ENCODE assay signal across 23 cellular contexts in genomic region chr9:135671591-135672041, GRCh38. TPM values are rescaled to one million over a fixed set of nuclear protein-coding genes. Genes with fewer than 3 reads are reported as not detected.
A peak's percentile ranks its signal among the peaks of the same experiment; 100 is the strongest.
DNase-seq lines count a peak whose midpoint lies in the region; ATAC-seq, FAIRE-seq and TF ChIP-seq lines count a peak whose summit lies in the region.
"Had no signal": no experiment of that assay in that cellular context is flagged by ENCODE, and none has a peak within 500 bp of the region (broad histone marks: within the 10 kb centered on the region; RNA-seq: fewer than 3 reads in every experiment).

No MANE protein-coding gene starts in this region.

- no peaks in the 10 kb centered on the region for H3K79me1 ChIP-seq in H1 (ENCODE audit: low read depth, low read length)

- TF ChIP-seq CTCF in H1 (IDR thresholded peaks at IDR 0.05; ENCODE audit: control extremely low read depth in 1 of 3, insufficient read depth in 1 of 3, low read depth in 1 of 3, low read length in 3 of 3), result peak in 2 of 3 experiments; percentile 66 to 71; a peak in 3 of 4 replicates
- TF ChIP-seq CTCF in osteoblast (IDR thresholded peaks at IDR 0.05; ENCODE audit: extremely low read depth, low read depth, low read length), result no peak
- TF ChIP-seq CTCF in omental fat pad (IDR thresholded peaks at IDR 0.05), result no peak

- H2BK5ac ChIP-seq in H1 (ENCODE audit: low read depth, low read length), result no peak overlapping the region

- CTCF ChIA-PET in H1 (lab: Charles Lee; ENCODE audit: partially characterized antibody), result interaction anchor here (0.6 to 3.6 kb wide), 17 partner anchors 9 to 1799 kb away, joined by 3 to 32 read pairs (median 3); partner anchors contain the start of genes LCN9 and SOHLH1

- 60% methylated on average over 16 of the region's 17 CpGs; no CpG with 5 or more reads in 1 of the 2 experiments for WGBS in H1 (ENCODE audit: extremely low coverage in 1 of 2, insufficient coverage in 1 of 2, insufficient read length in 1 of 2, insufficient replicate concordance in 2 of 2, low coverage in 1 of 2, low lambda C conversion rate in 2 of 2, missing lambda C conversion rate in 1 of 2), 2 experiments

- no peak for ATAC-seq in omental fat pad (ENCODE audit: low FRiP score)
- ATAC-seq: naive thymus-derived CD8-positive, alpha-beta T cell had no signal

- no peak overlapping the region for H3K56ac ChIP-seq in H1 (replicated peaks; ENCODE audit: insufficient read length, low read depth, low read length)

- H3K9me3 ChIP-seq in Karpas-422 (ENCODE audit: low read length), result no peaks in the 10 kb centered on the region
- peaks cover 4 to 19% of the 10 kb centered on the region in 2 experiments; a peak in 3 of 4 replicates for H3K9me3 ChIP-seq in H1 (ENCODE audit: insufficient read depth in 2 of 2, low read depth in 1 of 2, low read length in 1 of 2)
- no peaks in the 10 kb centered on the region for H3K9me3 ChIP-seq in osteoblast (ENCODE audit: low read depth, low read length)
- H3K9me3 ChIP-seq: HAP-1 had no signal

- no peak for TF ChIP-seq POLR2A in H1 (IDR thresholded peaks at IDR 0.05; ENCODE audit: control extremely low read depth in 1 of 2, low read depth in 2 of 2, low read length in 2 of 2)

- no peak overlapping the region for H2BK120ac ChIP-seq in H1 (replicated peaks; ENCODE audit: low read depth, low read length)

- H2BK12ac ChIP-seq in H1 (ENCODE audit: low read depth, low read length), result 0 out of 2 replicates have a peak overlapping the region, but pooled peaks have one; percentile 18

- H3K4ac ChIP-seq in H1 (replicated peaks; ENCODE audit: insufficient read length, low read depth, low read length), result no peak overlapping the region

- H4K5ac ChIP-seq in H1 (ENCODE audit: insufficient read length, low read depth, low read length), result no peak overlapping the region

- H3K23ac ChIP-seq in H1 (ENCODE audit: insufficient read length), result no peak overlapping the region

- no peak overlapping the region for H3K27ac ChIP-seq in Karpas-422 (ENCODE audit: low read length)
- no peak overlapping the region for H3K27ac ChIP-seq in H1 (ENCODE audit: low read depth, low read length)
- no peak overlapping the region for H3K27ac ChIP-seq in osteoblast (ENCODE audit: low read depth, low read length)
- no peak overlapping the region for H3K27ac ChIP-seq in substantia nigra (ENCODE audit: low read depth, low read length, poor library complexity, severe bottlenecking)
- H3K27ac ChIP-seq: BLaER1 treated with 17β-estradiol and CSF1 and Interleukin-3, amounts not matched to agents 10 nM and 100 nM; KMS-11 had no signal

- H2BK15ac ChIP-seq in H1 (ENCODE audit: low read length), result 0 out of 2 replicates have a peak overlapping the region, but pooled peaks have one; percentile 3

- H3K79me2 ChIP-seq in Karpas-422 (ENCODE audit: low read length), result no peaks in the 10 kb centered on the region
- H3K79me2 ChIP-seq in H1 (ENCODE audit: control insufficient read depth in 1 of 2, insufficient read depth in 2 of 2, low read length in 2 of 2), result no peaks in the 10 kb centered on the region
- no peaks in the 10 kb centered on the region for H3K79me2 ChIP-seq in osteoblast (ENCODE audit: insufficient read depth, low read length)

- no peak overlapping the region for H3K4me2 ChIP-seq in Karpas-422 (ENCODE audit: low read depth, low read length, poor library complexity, severe bottlenecking)
- H3K4me2 ChIP-seq in H1 (ENCODE audit: insufficient read depth in 1 of 2, low read depth in 2 of 2, low read length in 2 of 2), result no peak overlapping the region
- no peak overlapping the region for H3K4me2 ChIP-seq in osteoblast (ENCODE audit: insufficient read depth, low read length)
- H3K4me2 ChIP-seq: BLaER1 treated with 17β-estradiol and CSF1 and Interleukin-3, amounts not matched to agents 10 nM and 100 nM; KMS-11 had no signal

- H3K9me2 ChIP-seq in Karpas-422 (replicated peaks; ENCODE audit: insufficient read depth, low read length), result no peaks in the 10 kb centered on the region

- H4K20me1 ChIP-seq in Karpas-422 (ENCODE audit: insufficient read depth, low read depth, low read length) (no peaks in the 10 kb centered on the region), H1 (replicated peaks in 1 of 2; ENCODE audit: control insufficient read depth in 1 of 2, insufficient read depth in 2 of 2, low read length in 2 of 2) (no peaks in the 10 kb centered on the region), osteoblast (ENCODE audit: insufficient read depth, low read length) (no peaks in the 10 kb centered on the region)
- H4K20me1 ChIP-seq: BLaER1 treated with 17β-estradiol and CSF1 and Interleukin-3, amounts not matched to agents 10 nM and 100 nM had no signal

- no peaks in the 10 kb centered on the region for H3K27me3 ChIP-seq in Karpas-422 (ENCODE audit: low read length)
- H3K27me3 ChIP-seq in H1 (replicated peaks in 1 of 4; ENCODE audit: control insufficient read depth in 3 of 4, extremely low read depth in 1 of 4, insufficient read depth in 3 of 4, low read length in 3 of 4), result no peaks in the 10 kb centered on the region
- no peaks in the 10 kb centered on the region for H3K27me3 ChIP-seq in osteoblast (ENCODE audit: insufficient read depth, low read length)
- H3K27me3 ChIP-seq: BLaER1 treated with 17β-estradiol and CSF1 and Interleukin-3, amounts not matched to agents 10 nM and 100 nM had no signal

- H3K14ac ChIP-seq in H1 (ENCODE audit: insufficient read length), result no peak overlapping the region

- H3K9ac ChIP-seq in Karpas-422 (ENCODE audit: low read length), result no peak overlapping the region
- no peak overlapping the region for H3K9ac ChIP-seq in H1 (replicated peaks in 1 of 4; ENCODE audit: extremely low read depth in 1 of 4, low read depth in 3 of 4, low read length in 3 of 4)
- H3K9ac ChIP-seq: BLaER1 treated with 17β-estradiol and CSF1 and Interleukin-3, amounts not matched to agents 10 nM and 100 nM; KMS-11 had no signal

- H3K4me3 ChIP-seq in Karpas-422 (ENCODE audit: low read length), result no peak overlapping the region
- H3K4me3 ChIP-seq in H1 (ENCODE audit: extremely low read depth in 1 of 4, insufficient read depth in 2 of 4, low read depth in 3 of 4, low read length in 4 of 4), result no peak overlapping the region
- H3K4me3 ChIP-seq in osteoblast (ENCODE audit: insufficient read depth, low read length), result no peak overlapping the region
- H3K4me3 ChIP-seq: BLaER1 treated with 17β-estradiol and CSF1 and Interleukin-3, amounts not matched to agents 10 nM and 100 nM; HAP-1 had no signal

- H3K23me2 ChIP-seq in H1 (ENCODE audit: low read depth, low read length), result no peaks in the 10 kb centered on the region

- H2AFZ ChIP-seq in Karpas-422 (ENCODE audit: low read length) (no peak overlapping the region), H1 (ENCODE audit: low read length) (peak overlapping the region; percentile 87; the same call in 1 of the 2 replicates), osteoblast (ENCODE audit: low read length) (no peak overlapping the region)

- H4K8ac ChIP-seq in H1 (ENCODE audit: extremely low read depth, insufficient read depth, low read length), result peak overlapping the region; percentile 83

- no peak for FAIRE-seq in H1 (lab: Jason Lieb, UNC)
- FAIRE-seq: TTC549 had no signal

- TF ChIP-seq RAD21 in H1 (IDR thresholded peaks at IDR 0.05 in 1 of 2, conservative IDR thresholded peaks at IDR 0.05 in 1 of 2; ENCODE audit: low read depth in 2 of 2, low read length in 2 of 2), result peak; percentile 38 to 57

- TF ChIP-seq EP300 in H1 (IDR thresholded peaks at IDR 0.05; ENCODE audit: borderline replicate concordance in 1 of 2, low read depth in 2 of 2, low read length in 2 of 2), result no peak

- no peak overlapping the region for H3K18ac ChIP-seq in H1 (ENCODE audit: extremely low read depth, low read length)

- no peaks in the 10 kb centered on the region for H3K36me3 ChIP-seq in Karpas-422 (ENCODE audit: insufficient read depth, low read length)
- H3K36me3 ChIP-seq in H1 (ENCODE audit: control insufficient read depth in 2 of 4, insufficient read depth in 4 of 4, low read length in 3 of 4), result no peaks in the 10 kb centered on the region
- H3K36me3 ChIP-seq in osteoblast (ENCODE audit: insufficient read depth, low read length), result no peaks in the 10 kb centered on the region
- H3K36me3 ChIP-seq: BLaER1 treated with 17β-estradiol and CSF1 and Interleukin-3, amounts not matched to agents 10 nM and 100 nM; HAP-1 had no signal

- H2BK20ac ChIP-seq in H1 (ENCODE audit: low read length), result no peak overlapping the region

- POLR2A ChIA-PET in H1 (lab: Charles Lee; ENCODE audit: partially characterized antibody), result interaction anchor here (1.2 to 1.7 kb wide), 4 partner anchors 9 to 23 kb away, joined by 3 to 7 read pairs (median 4); no protein-coding TSS in a partner anchor

- H3K4me1 ChIP-seq in Karpas-422 (ENCODE audit: low read length), result no peaks in the 10 kb centered on the region
- no peaks in the 10 kb centered on the region; a peak in 1 of 7 replicates for H3K4me1 ChIP-seq in H1 (replicated peaks in 1 of 4; ENCODE audit: control insufficient read depth in 3 of 4, insufficient read depth in 4 of 4, low read length in 3 of 4)
- H3K4me1 ChIP-seq in osteoblast (ENCODE audit: insufficient read depth, low read length), result no peaks in the 10 kb centered on the region
- H3K4me1 ChIP-seq: BLaER1 treated with 17β-estradiol and CSF1 and Interleukin-3, amounts not matched to agents 10 nM and 100 nM; HAP-1 had no signal

- DNase-seq in ELF-1 (ENCODE audit: low read depth, low spot score) (peak; percentile 68), Karpas-422 (peak; percentile 62), H1 (ENCODE audit: low read depth in 1 of 2, low spot score in 2 of 2) (peak; percentile 21 to 86), osteoblast (ENCODE audit: insufficient read length, low spot score, missing footprints) (peak; percentile 66), omental fat pad (ENCODE audit: low spot score) (no peak), NCI-H2227 (lab: John Stamatoyannopoulos, UW; ENCODE audit: unreplicated experiment) (no peak), substantia nigra (lab: John Stamatoyannopoulos, UW) (no peak)
- DNase-seq: activated CD4-positive, alpha-beta T cell treated with anti-CD3 and anti-CD28 coated beads, Interleukin-2, amount 10 ng/mL, durations not matched to agents 7 days and 5 days; activated gamma-delta T cell treated with Interleukin-2 at 50 U/mL for 16 hours; anterior cingulate cortex; NCI-H1105 treated with DMSO at 0.1 percent for 48 hours; NCI-H748 treated with DMSO at 0.1 percent for 48 hours; stimulated activated CD4-positive, alpha-beta T cell treated with anti-CD3 and anti-CD28 coated beads, Interleukin-4, amount 100 ng/mL, for 24 hours; SW 1271 had no signal

- no peak overlapping the region for H4K91ac ChIP-seq in H1 (replicated peaks; ENCODE audit: insufficient read length, low read length)

- no peak overlapping the region for H2AK5ac ChIP-seq in H1 (ENCODE audit: low read depth, low read length)

RNA-seq across cellular contexts. Expression of gene LCN9, which starts 8.5 kb away (rescaled TPM):
- total RNA-seq in Karpas-422 (2014; rRNA removed; shearing (Covaris generic); ENCODE audit: low replicate concordance), result not detected in 2 replicates
- total RNA-seq in H1 (2021; fragmentation: NEBNext Ultra II Directional; extraction: Animal tissue kit (Norgen Biotek cat#: 25700)), result 3.1 and 3.7 TPM in 2 replicates
- polyA plus RNA-seq in H1 (2011; rRNA removed), result 2.3 and 2.6 TPM in 2 replicates
- polyA plus RNA-seq in H1 (2011; cell fraction: cytosol; rRNA removed), result 5.3 TPM
- polyA plus RNA-seq in H1 (2011; cell fraction: nucleus; rRNA removed), result 47.6 TPM
- 6.5 to 8.6 TPM (median 8.0 TPM) in 4 replicates for polyA plus RNA-seq in H1 (2012, experiment 1 of 2)
- polyA plus RNA-seq in H1 (2012, experiment 2 of 2), result 1.1 TPM
- not detected for polyA plus RNA-seq in H1 (2013, experiment 1 of 2)
- 0.18 TPM for polyA plus RNA-seq in H1 (2013, experiment 2 of 2)
- 0.60 and 0.83 TPM in 2 replicates for polyA minus RNA-seq in H1 (2011; rRNA and poly(A)+ RNA removed)
- polyA minus RNA-seq in H1 (2011; cell fraction: cytosol; rRNA and poly(A)+ RNA removed), result not detected
- polyA minus RNA-seq in H1 (2011; cell fraction: nucleus; rRNA and poly(A)+ RNA removed), result 7.2 TPM
- total RNA-seq in osteoblast (not detected in 2 replicates), omental fat pad (1 to 10 TPM in 1 of 4 donors, not detected in 3; 1.4 TPM)
- total RNA-seq: activated CD4-positive, alpha-beta T cell treated with anti-CD3 and anti-CD28 coated beads, Interleukin-2, amount 10 ng/mL, durations not matched to agents 7 days and 5 days; kidney epithelial cell; naive thymus-derived CD8-positive, alpha-beta T cell; posterior vena cava; RPMI7951; skeletal muscle tissue had no signal
- polyA plus RNA-seq: naive thymus-derived CD8-positive, alpha-beta T cell had no signal

RNA-seq across cellular contexts. Expression of gene SOHLH1, which starts 27.7 kb away (rescaled TPM):
- total RNA-seq in Karpas-422 (2014; rRNA removed; shearing (Covaris generic); ENCODE audit: low replicate concordance), result not detected in 2 replicates
- not detected in 2 replicates for total RNA-seq in H1 (2021; fragmentation: NEBNext Ultra II Directional; extraction: Animal tissue kit (Norgen Biotek cat#: 25700))
- 0.05 and 0.11 TPM in 2 replicates for polyA plus RNA-seq in H1 (2011; rRNA removed)
- not detected for polyA plus RNA-seq in H1 (2011; cell fraction: cytosol; rRNA removed)
- 0.36 TPM for polyA plus RNA-seq in H1 (2011; cell fraction: nucleus; rRNA removed)
- not detected in 4 replicates for polyA plus RNA-seq in H1 (2012, experiment 1 of 2)
- not detected for polyA plus RNA-seq in H1 (2012, experiment 2 of 2)
- polyA plus RNA-seq in H1 (2013, experiment 1 of 2), result not detected
- polyA plus RNA-seq in H1 (2013, experiment 2 of 2), result not detected
- not detected in 2 replicates for polyA minus RNA-seq in H1 (2011; rRNA and poly(A)+ RNA removed)
- not detected for polyA minus RNA-seq in H1 (2011; cell fraction: cytosol; rRNA and poly(A)+ RNA removed)
- polyA minus RNA-seq in H1 (2011; cell fraction: nucleus; rRNA and poly(A)+ RNA removed), result not detected
- total RNA-seq in osteoblast (not detected in 2 replicates), omental fat pad (not detected)
- total RNA-seq: activated CD4-positive, alpha-beta T cell treated with anti-CD3 and anti-CD28 coated beads, Interleukin-2, amount 10 ng/mL, durations not matched to agents 7 days and 5 days; kidney epithelial cell; naive thymus-derived CD8-positive, alpha-beta T cell; posterior vena cava; RPMI7951 had no signal
- polyA plus RNA-seq: naive thymus-derived CD8-positive, alpha-beta T cell had no signal

RNA-seq across cellular contexts. Expression of gene KCNT1, which starts 30.4 kb away (rescaled TPM):
- total RNA-seq in Karpas-422 (2014; rRNA removed; shearing (Covaris generic); ENCODE audit: low replicate concordance), result not detected in 2 replicates
- 0.13 and 0.44 TPM in 2 replicates for total RNA-seq in H1 (2021; fragmentation: NEBNext Ultra II Directional; extraction: Animal tissue kit (Norgen Biotek cat#: 25700))
- polyA plus RNA-seq in H1 (2011; rRNA removed), result 0.20 and 0.35 TPM in 2 replicates
- polyA plus RNA-seq in H1 (2011; cell fraction: cytosol; rRNA removed), result 0.19 TPM
- 1.4 TPM for polyA plus RNA-seq in H1 (2011; cell fraction: nucleus; rRNA removed)
- polyA plus RNA-seq in H1 (2012, experiment 1 of 2), result 0.17 to 0.41 TPM (median 0.29 TPM) in 4 replicates
- polyA plus RNA-seq in H1 (2012, experiment 2 of 2), result 0.28 TPM
- 0.10 TPM for polyA plus RNA-seq in H1 (2013, experiment 1 of 2)
- polyA plus RNA-seq in H1 (2013, experiment 2 of 2), result 0.07 TPM
- polyA minus RNA-seq in H1 (2011; rRNA and poly(A)+ RNA removed), result 0.32 and 0.66 TPM in 2 replicates
- polyA minus RNA-seq in H1 (2011; cell fraction: cytosol; rRNA and poly(A)+ RNA removed), result not detected
- polyA minus RNA-seq in H1 (2011; cell fraction: nucleus; rRNA and poly(A)+ RNA removed), result 0.30 TPM
- not detected in 2 replicates for total RNA-seq in osteoblast
- total RNA-seq in omental fat pad, result under 1 TPM in 2 of 4 donors, not detected in 2; 0.24 to 0.95 TPM
- total RNA-seq: kidney epithelial cell; naive thymus-derived CD8-positive, alpha-beta T cell; RPMI7951 had no signal
- polyA plus RNA-seq: naive thymus-derived CD8-positive, alpha-beta T cell had no signal

RNA-seq across cellular contexts. Expression of gene GLT6D1, which starts 32.3 kb away (rescaled TPM):
- not detected in 2 replicates for total RNA-seq in Karpas-422 (2014; rRNA removed; shearing (Covaris generic); ENCODE audit: low replicate concordance)
- total RNA-seq in H1 (2021; fragmentation: NEBNext Ultra II Directional; extraction: Animal tissue kit (Norgen Biotek cat#: 25700)), result 1.3 and 1.6 TPM in 2 replicates
- polyA plus RNA-seq in H1 (2011; rRNA removed), result 2.1 and 2.2 TPM in 2 replicates
- polyA plus RNA-seq in H1 (2011; cell fraction: cytosol; rRNA removed), result 2.5 TPM
- 3.9 TPM for polyA plus RNA-seq in H1 (2011; cell fraction: nucleus; rRNA removed)
- polyA plus RNA-seq in H1 (2012, experiment 1 of 2), result 1.2 to 1.5 TPM (median 1.4 TPM) in 4 replicates
- polyA plus RNA-seq in H1 (2012, experiment 2 of 2), result 0.66 TPM
- polyA plus RNA-seq in H1 (2013, experiment 1 of 2), result 0.06 TPM
- polyA plus RNA-seq in H1 (2013, experiment 2 of 2), result 0.07 TPM
- polyA minus RNA-seq in H1 (2011; rRNA and poly(A)+ RNA removed), result 0.71 and 1.6 TPM in 2 replicates
- polyA minus RNA-seq in H1 (2011; cell fraction: cytosol; rRNA and poly(A)+ RNA removed), result 0.95 TPM
- 1.00 TPM for polyA minus RNA-seq in H1 (2011; cell fraction: nucleus; rRNA and poly(A)+ RNA removed)
- total RNA-seq in osteoblast (not detected in 2 replicates), omental fat pad (not detected)
- total RNA-seq: activated CD4-positive, alpha-beta T cell treated with anti-CD3 and anti-CD28 coated beads, Interleukin-2, amount 10 ng/mL, durations not matched to agents 7 days and 5 days; kidney epithelial cell; naive thymus-derived CD8-positive, alpha-beta T cell; posterior vena cava; RPMI7951; skeletal muscle tissue had no signal
- polyA plus RNA-seq: naive thymus-derived CD8-positive, alpha-beta T cell had no signal

Comparison
In these comparisons a context has a peak if more than half of its experiments do, and no peak if none do; other contexts are left out.
1. DNase-seq: peak in ELF-1 (single experiment), Karpas-422 (single experiment), H1 (2 of 2) and osteoblast (single experiment); none in omental fat pad (single experiment), NCI-H2227 (single experiment) and substantia nigra (0 of 49).
2. CTCF ChIP-seq: peak in H1 (2 of 3); none in osteoblast (single experiment) and omental fat pad (0 of 3).